In the genomic region with DNA sequence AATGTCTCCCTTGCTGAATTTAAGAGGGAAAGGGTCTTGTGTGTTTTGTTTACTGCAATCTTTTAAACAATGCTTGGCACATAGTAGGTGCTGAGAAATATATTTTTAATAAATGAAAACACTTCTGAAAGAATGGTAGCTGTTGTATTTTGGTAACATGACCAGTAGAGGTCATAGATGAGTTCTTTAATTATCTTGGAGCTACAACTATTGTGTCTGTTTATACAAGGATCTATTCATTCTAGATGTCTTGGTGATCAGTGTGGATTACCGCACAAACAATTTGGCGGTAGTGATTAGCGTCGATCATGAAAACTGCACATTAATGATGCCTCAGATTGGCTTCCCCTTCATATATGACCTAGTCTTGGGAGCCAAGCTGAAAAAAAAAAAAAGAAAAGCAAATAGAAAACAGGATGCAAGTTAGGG, we compare ENCODE assay signal across 9 cellular contexts. TPM values are rescaled to one million over a fixed set of nuclear protein-coding genes. Genes with fewer than 3 reads are reported as not detected.
A peak's percentile ranks its signal among the peaks of the same experiment; 100 is the strongest.
DNase-seq lines count a peak whose midpoint lies in the region; ATAC-seq and TF ChIP-seq lines count a peak whose summit lies in the region.
"Had no signal": no experiment of that assay in that cellular context is flagged by ENCODE, and none has a peak within 500 bp of the region (broad histone marks: within the 10 kb centered on the region; RNA-seq: fewer than 3 reads in every experiment).

No MANE protein-coding gene starts in this region.

- H3K36me3 Mint-ChIP-seq in progenitor cell of endocrine pancreas (ENCODE audit: insufficient read depth) = peaks cover 1% of the 10 kb centered on the region

- H3K9me3 Mint-ChIP-seq in progenitor cell of endocrine pancreas (ENCODE audit: low read depth) = no peaks in the 10 kb centered on the region

- H3K4me1 Mint-ChIP-seq in progenitor cell of endocrine pancreas (ENCODE audit: low read depth) = peaks cover 3% of the 10 kb centered on the region

- TF ChIP-seq CTCF in GM10248 (IDR thresholded peaks at IDR 0.05; ENCODE audit: control extremely low read depth, extremely low read depth, low read depth, missing control alignments) = peak; percentile 40
- peak; percentile 61 for TF ChIP-seq CTCF in progenitor cell of endocrine pancreas (IDR thresholded peaks at IDR 0.05; ENCODE audit: unreplicated experiment)

- no peak overlapping the region for H3K4me3 Mint-ChIP-seq in progenitor cell of endocrine pancreas (ENCODE audit: low read depth)

- POLR2A ChIA-PET in GM10248 (lab: Yijun Ruan, JAX) = interaction anchor here (0.7 to 0.9 kb wide), 2 partner anchors 86 to 101 kb away, joined by 3 read pairs; partner anchors contain the start of gene HMGB2

- no peaks in the 10 kb centered on the region for H3K27me3 Mint-ChIP-seq in progenitor cell of endocrine pancreas

- peak; percentile 24 for DNase-seq in GM10248 (ENCODE audit: extremely low spot score)
- DNase-seq in OCI-M2 (lab: John Stamatoyannopoulos, UW; ENCODE audit: unreplicated experiment) = peak; percentile 20
- DNase-seq in epidermal melanocyte (ENCODE audit: insufficient read length, low spot score) = peak; percentile 42
- no peak for DNase-seq in progenitor cell of endocrine pancreas (ENCODE audit: low spot score, unreplicated experiment)
- DNase-seq in activated T-cell treated with anti-CD3 and anti-CD28 coated beads, Interleukin-2, amount 50 U/mL, for 48 hours = no peak
- DNase-seq in C1 segment of cervical spinal cord (lab: John Stamatoyannopoulos, UW) = no peak

- H3K27ac Mint-ChIP-seq in progenitor cell of endocrine pancreas = no peak overlapping the region

- ATAC-seq in HG02870 (IDR thresholded peaks at IDR 0.05; ENCODE audit: unreplicated experiment) = peak; percentile 55
- no peak for ATAC-seq in GM18873 (IDR thresholded peaks at IDR 0.05; ENCODE audit: low FRiP score, unreplicated experiment)

- CTCF ChIA-PET in GM10248 (lab: Yijun Ruan, JAX) = interaction anchor here (0.7 to 12.4 kb wide), 52 partner anchors 9 to 737 kb away, joined by 3 to 201 read pairs (median 4); no protein-coding TSS in a partner anchor

RNA-seq across cellular contexts. Expression of gene SCRG1, which starts 21.4 kb away (rescaled TPM):
- total RNA-seq in progenitor cell of endocrine pancreas = not detected in 2 replicates
- total RNA-seq: T-helper 1 cell treated with Interleukin-12 subunit alpha and Interleukin-12 subunit beta and Interleukin-4 antibody, amounts not matched to agents 30 ng/mL and 1 ng/mL, for 36 hours had no signal

RNA-seq across cellular contexts. Expression of gene SAP30, which starts 49.6 kb away (rescaled TPM):
- 23.7 TPM in 2 replicates for total RNA-seq in progenitor cell of endocrine pancreas

Comparison
In these comparisons a context has a peak if more than half of its experiments do, and no peak if none do; other contexts are left out.
1. DNase-seq: peak in GM10248 (single experiment), OCI-M2 (single experiment) and epidermal melanocyte (single experiment); none in progenitor cell of endocrine pancreas (single experiment), activated T-cell treated with anti-CD3 and anti-CD28 coated beads, Interleukin-2, amount 50 U/mL, for 48 hours (0 of 2) and C1 segment of cervical spinal cord (0 of 14).